ENCODE assay signal across 23 cellular contexts in the genomic region with DNA sequence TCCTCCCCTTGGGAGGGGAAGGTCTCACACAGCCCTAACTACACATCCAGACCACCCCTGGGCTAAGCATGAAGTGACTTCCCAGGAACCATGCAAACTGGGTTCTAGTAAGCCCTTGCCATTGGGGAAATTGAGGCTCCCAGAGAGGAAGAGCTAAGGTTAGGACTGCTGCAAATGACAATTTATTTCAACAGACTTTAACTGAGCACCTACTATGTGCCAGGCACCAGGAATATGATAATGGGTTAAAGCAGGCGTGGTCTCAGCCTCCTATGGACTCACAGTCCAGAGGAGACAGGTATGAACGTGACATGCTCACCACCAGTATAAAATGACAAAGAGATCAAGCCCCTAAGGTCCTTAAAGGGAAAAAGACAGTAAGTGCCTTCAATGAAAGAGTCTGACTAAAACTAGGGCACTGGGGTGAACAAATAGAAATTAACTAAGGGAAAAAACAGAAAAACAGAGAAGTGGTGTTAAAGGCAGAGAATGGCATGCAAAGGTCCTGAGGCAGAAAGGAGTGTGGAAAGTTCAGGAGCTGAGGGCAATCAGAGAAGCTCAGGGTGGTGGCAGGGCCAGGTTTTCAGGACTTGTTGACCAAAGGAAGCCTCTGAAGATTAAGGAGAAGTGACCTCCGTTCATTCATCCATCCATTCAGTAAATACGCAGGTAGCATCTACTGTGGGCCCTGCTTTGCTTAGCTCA. TPM values are rescaled to one million over a fixed set of nuclear protein-coding genes. Genes with fewer than 3 reads are reported as not detected.
A peak's percentile ranks its signal among the peaks of the same experiment; 100 is the strongest.
DNase-seq lines count a peak whose midpoint lies in the region; ATAC-seq, FAIRE-seq and TF ChIP-seq lines count a peak whose summit lies in the region.
"Had no signal": no experiment of that assay in that cellular context is flagged by ENCODE, and none has a peak within 500 bp of the region (broad histone marks: within the 10 kb centered on the region; RNA-seq: fewer than 3 reads in every experiment).

No MANE protein-coding gene starts in this region.

- H3K27me3 ChIP-seq in mammary epithelial cell (ENCODE audit: insufficient read depth, low read length) (no peaks in the 10 kb centered on the region), HepG2 (ENCODE audit: control insufficient read depth in 1 of 2, insufficient read depth in 2 of 2, low read length in 2 of 2) (peaks cover 2 to 10% of the 10 kb centered on the region in 2 experiments; a peak in 3 of 5 replicates), right lobe of liver (no peaks in the 10 kb centered on the region), H1 (replicated peaks in 1 of 4; ENCODE audit: control insufficient read depth in 3 of 4, extremely low read depth in 1 of 4, insufficient read depth in 3 of 4, low read length in 3 of 4) (no peaks in the 10 kb centered on the region)
- H3K27me3 ChIP-seq: BLaER1 treated with 17β-estradiol and CSF1 and Interleukin-3, amounts not matched to agents 10 nM and 100 nM had no signal

- no peaks in the 10 kb centered on the region for H3K23me2 ChIP-seq in H1 (ENCODE audit: low read depth, low read length)

- no peak overlapping the region for H3K27ac Mint-ChIP-seq in MCF 10A (ENCODE audit: low read depth, unreplicated experiment)
- no peak overlapping the region for H3K27ac Mint-ChIP-seq in activated CD4-positive, alpha-beta memory T cell treated with anti-CD3 and anti-CD28 coated beads for 36 hours
- H3K27ac Mint-ChIP-seq: B cell; CD4-positive, alpha-beta T cell; CD8-positive, alpha-beta T cell had no signal

- H3K18ac ChIP-seq in H1 (ENCODE audit: extremely low read depth, low read length): no peak overlapping the region; the same call in 1 of the 2 replicates

- TF ChIP-seq EP300 in HepG2 (IDR thresholded peaks at IDR 0.05; ENCODE audit: low read depth in 2 of 2, low read length in 2 of 2) (no peak), HepG2 (CRISPR knock-in tag; IDR thresholded peaks at IDR 0.05; ENCODE audit: borderline replicate concordance) (no peak), H1 (IDR thresholded peaks at IDR 0.05; ENCODE audit: borderline replicate concordance in 1 of 2, low read depth in 2 of 2, low read length in 2 of 2) (no peak)

- BruUV-seq in mammary epithelial cell (replicated peaks; lab: Mats Ljungman, UMichigan): TSS peak; percentile 78
- no TSS peak for BruUV-seq in MCF 10A (replicated peaks; lab: Mats Ljungman, UMichigan)
- no TSS peak for BruUV-seq in HepG2 (replicated peaks; lab: Mats Ljungman, UMichigan)

- 91% methylated on average over 4 of the region's 4 CpGs for WGBS in mammary epithelial cell (ENCODE audit: low coverage, missing lambda C conversion rate)
- WGBS in HepG2 (ENCODE audit: low lambda C conversion rate): 14% methylated on average over 3 of the region's 4 CpGs
- WGBS in right lobe of liver (ENCODE audit: insufficient coverage, low coverage, low lambda C conversion rate, missing lambda C conversion rate): 78% methylated on average over 2 of the region's 4 CpGs
- WGBS in H1 (ENCODE audit: extremely low coverage in 1 of 2, insufficient coverage in 1 of 2, insufficient read length in 1 of 2, insufficient replicate concordance in 2 of 2, low coverage in 1 of 2, low lambda C conversion rate in 2 of 2, missing lambda C conversion rate in 1 of 2), 2 experiments: 87% methylated on average over 4 of the region's 4 CpGs; no CpG with 5 or more reads in 1 of the 2 experiments

- H2AK5ac ChIP-seq in H1 (ENCODE audit: low read depth, low read length): no peak overlapping the region; the same call in 1 of the 2 replicates

- H4K20me1 ChIP-seq in mammary epithelial cell (ENCODE audit: insufficient read depth, low read length) (no peaks in the 10 kb centered on the region), HepG2 (ENCODE audit: insufficient read depth, low read length) (no peaks in the 10 kb centered on the region), H1 (replicated peaks in 1 of 2; ENCODE audit: control insufficient read depth in 1 of 2, insufficient read depth in 2 of 2, low read length in 2 of 2) (no peaks in the 10 kb centered on the region)
- H4K20me1 ChIP-seq: BLaER1 treated with 17β-estradiol and CSF1 and Interleukin-3, amounts not matched to agents 10 nM and 100 nM had no signal

- H3K9ac ChIP-seq in mammary epithelial cell (ENCODE audit: insufficient read depth, low read length) (no peak overlapping the region), HepG2 (ENCODE audit: insufficient read depth, low read depth, low read length) (no peak overlapping the region), H1 (replicated peaks in 1 of 4; ENCODE audit: extremely low read depth in 1 of 4, low read depth in 3 of 4, low read length in 3 of 4) (no peak overlapping the region)
- H3K9ac ChIP-seq: BLaER1 treated with 17β-estradiol and CSF1 and Interleukin-3, amounts not matched to agents 10 nM and 100 nM had no signal

- CTCF ChIA-PET in mammary epithelial cell (lab: Charles Lee; ENCODE audit: low non-redundant PET) (no interaction called here), MCF 10A (lab: Yijun Ruan, JAX) (interaction anchor here (0.8 kb wide), 1 partner anchor 410 kb away, joined by 3 read pairs; no protein-coding TSS in a partner anchor), HepG2 (lab: Yijun Ruan, JAX; ENCODE audit: low intra/inter-chr PET ratio, low total read pairs) (no interaction called here), H1 (lab: Charles Lee; ENCODE audit: partially characterized antibody) (interaction anchor here (0.6 to 1.3 kb wide), 3 partner anchors 11 to 949 kb away, joined by 3 to 5 read pairs (median 4); no protein-coding TSS in a partner anchor)
- CTCF ChIA-PET in activated CD4-positive, alpha-beta memory T cell treated with anti-CD3 and anti-CD28 coated beads for 36 hours (lab: Charles Lee): no interaction called here

- no peak overlapping the region for H2BK120ac ChIP-seq in H1 (replicated peaks; ENCODE audit: low read depth, low read length)

- intact Hi-C loops in mammary epithelial cell (cut with micrococcal nuclease) (no loop called here), MCF 10A (cut with micrococcal nuclease) (no loop called here), HepG2 (cut with micrococcal nuclease; ENCODE audit: unreplicated experiment) (no loop called here), right lobe of liver (cut with DNase I) (no loop called here)
- intact Hi-C loops in activated CD4-positive, alpha-beta memory T cell treated with anti-CD3 and anti-CD28 coated beads for 36 hours (cut with micrococcal nuclease): no loop called here

- no peak overlapping the region for H4K5ac ChIP-seq in H1 (ENCODE audit: insufficient read length, low read depth, low read length)

- H3K4me3 ChIP-seq in mammary epithelial cell (replicated peaks in 1 of 3; ENCODE audit: insufficient read depth in 1 of 3, low read depth in 2 of 3, low read length in 3 of 3): no peak overlapping the region
- H3K4me3 ChIP-seq in HepG2 (replicated peaks in 1 of 3; ENCODE audit: insufficient read depth in 1 of 3, low read depth in 2 of 3, low read length in 3 of 3): no peak overlapping the region
- H3K4me3 ChIP-seq in right lobe of liver: no peak overlapping the region
- no peak overlapping the region for H3K4me3 ChIP-seq in H1 (ENCODE audit: extremely low read depth in 1 of 4, insufficient read depth in 2 of 4, low read depth in 3 of 4, low read length in 4 of 4)
- H3K4me3 ChIP-seq: A549; BLaER1 treated with 17β-estradiol and CSF1 and Interleukin-3, amounts not matched to agents 10 nM and 100 nM had no signal

- in situ Hi-C loops in mammary epithelial cell (cut with MboI; ENCODE audit: low sequenced_read_pairs in 2 of 2) (loop anchor here in 1 of 2 donors (25.0 kb wide), 1 partner anchor 1054 kb away; no protein-coding TSS in a partner anchor), HepG2 (cut with HindIII; ENCODE audit: extremely low pct_ligation_motif_present, low pct_unique_long_range_greater_than_20kb) (loop anchor here (25.0 kb wide), 1 partner anchor 1054 kb away; no protein-coding TSS in a partner anchor)

- H3K9me3 ChIP-seq in mammary epithelial cell (replicated peaks; ENCODE audit: insufficient read depth, low read length) (no peaks in the 10 kb centered on the region), HepG2 (ENCODE audit: low read length) (no peaks in the 10 kb centered on the region), right lobe of liver (no peaks in the 10 kb centered on the region), H1 (ENCODE audit: insufficient read depth in 2 of 2, low read depth in 1 of 2, low read length in 1 of 2) (no peaks in the 10 kb centered on the region)
- H3K9me3 ChIP-seq: A549, Caco-2 had no signal

- H2BK12ac ChIP-seq in H1 (ENCODE audit: low read depth, low read length): no peak overlapping the region

- no peaks in the 10 kb centered on the region for H3K36me3 Mint-ChIP-seq in MCF 10A (ENCODE audit: insufficient read depth, unreplicated experiment)
- H3K36me3 Mint-ChIP-seq in activated CD4-positive, alpha-beta memory T cell treated with anti-CD3 and anti-CD28 coated beads for 36 hours: no peaks in the 10 kb centered on the region
- H3K36me3 Mint-ChIP-seq: CD8-positive, alpha-beta T cell had no signal

- peaks cover 3% of the 10 kb centered on the region for H3K4me1 ChIP-seq in mammary epithelial cell (ENCODE audit: insufficient read depth, low read length)
- peaks cover 9% of the 10 kb centered on the region for H3K4me1 ChIP-seq in HepG2 (ENCODE audit: insufficient read depth, low read length)
- H3K4me1 ChIP-seq in right lobe of liver: no peaks in the 10 kb centered on the region
- H3K4me1 ChIP-seq in H1 (replicated peaks in 1 of 4; ENCODE audit: control insufficient read depth in 3 of 4, insufficient read depth in 4 of 4, low read length in 3 of 4): peaks cover 0 to 7% (median 2%) of the 10 kb centered on the region in 4 experiments; a peak in 5 of 7 replicates
- H3K4me1 ChIP-seq: A549; BLaER1 treated with 17β-estradiol and CSF1 and Interleukin-3, amounts not matched to agents 10 nM and 100 nM; Caco-2 had no signal

- no peak overlapping the region for H2BK20ac ChIP-seq in H1 (ENCODE audit: low read length)

- no peak overlapping the region for H4K8ac ChIP-seq in H1 (ENCODE audit: extremely low read depth, insufficient read depth, low read length)

- no peak overlapping the region for H3K27ac ChIP-seq in mammary epithelial cell (ENCODE audit: insufficient read depth, low read depth, low read length)
- H3K27ac ChIP-seq in HepG2 (ENCODE audit: extremely low read length, insufficient read depth, low read length): no peak overlapping the region
- no peak overlapping the region for H3K27ac ChIP-seq in right lobe of liver
- H3K27ac ChIP-seq in H1 (ENCODE audit: low read depth, low read length): no peak overlapping the region
- H3K27ac ChIP-seq: 22Rv1; A549; BLaER1 treated with 17β-estradiol and CSF1 and Interleukin-3, amounts not matched to agents 10 nM and 100 nM; C4-2B had no signal

- H3K4me3 Mint-ChIP-seq in MCF 10A (ENCODE audit: unreplicated experiment): no peak overlapping the region
- no peak overlapping the region for H3K4me3 Mint-ChIP-seq in activated CD4-positive, alpha-beta memory T cell treated with anti-CD3 and anti-CD28 coated beads for 36 hours
- H3K4me3 Mint-ChIP-seq: B cell; CD4-positive, alpha-beta T cell; CD8-positive, alpha-beta T cell had no signal

- H3K79me1 ChIP-seq in H1 (ENCODE audit: low read depth, low read length): no peaks in the 10 kb centered on the region

- H2AFZ ChIP-seq in mammary epithelial cell (ENCODE audit: low read depth, low read length) (no peak overlapping the region), HepG2 (ENCODE audit: low read length) (no peak overlapping the region), H1 (ENCODE audit: low read length) (no peak overlapping the region)

- dilution Hi-C loops in mammary epithelial cell (cut with HindIII; ENCODE audit: low sequenced_read_pairs): no loop called here

- no peaks in the 10 kb centered on the region for H3K36me3 ChIP-seq in mammary epithelial cell (ENCODE audit: insufficient read depth, low read length)
- H3K36me3 ChIP-seq in HepG2 (replicated peaks in 1 of 2; ENCODE audit: control insufficient read depth in 1 of 2, insufficient read depth in 2 of 2, low read length in 2 of 2): no peaks in the 10 kb centered on the region
- no peaks in the 10 kb centered on the region for H3K36me3 ChIP-seq in right lobe of liver
- no peaks in the 10 kb centered on the region for H3K36me3 ChIP-seq in H1 (ENCODE audit: control insufficient read depth in 2 of 4, insufficient read depth in 4 of 4, low read length in 3 of 4)
- H3K36me3 ChIP-seq: BLaER1 treated with 17β-estradiol and CSF1 and Interleukin-3, amounts not matched to agents 10 nM and 100 nM had no signal

- DNase-seq in mammary epithelial cell (no peak), MCF 10A (ENCODE audit: unreplicated experiment) (no peak), HepG2 (ENCODE audit: low spot score) (no peak), right lobe of liver (no peak), H1 (ENCODE audit: low read depth in 1 of 2, low spot score in 2 of 2) (no peak)
- DNase-seq in activated CD4-positive, alpha-beta memory T cell treated with anti-CD3 and anti-CD28 coated beads for 36 hours: no peak
- DNase-seq in stimulated activated CD4-positive, alpha-beta T cell treated with anti-CD3 and anti-CD28 coated beads, Interleukin-4, amount 100 ng/mL, for 24 hours: no peak
- DNase-seq: AML-193; Caco-2; Calu3; CD4-positive, alpha-beta T cell; CD8-positive, alpha-beta T cell; DMS79 treated with DMSO at 0.1 percent for 48 hours; GF-D8 had no signal

- H3K56ac ChIP-seq in H1 (replicated peaks; ENCODE audit: insufficient read length, low read depth, low read length): no peak overlapping the region

- TF ChIP-seq POLR2A in HepG2 (IDR thresholded peaks at IDR 0.05; ENCODE audit: insufficient read depth in 1 of 2, low read depth in 2 of 2, low read length in 2 of 2) (no peak), right lobe of liver (IDR thresholded peaks at IDR 0.05) (no peak), H1 (IDR thresholded peaks at IDR 0.05; ENCODE audit: control extremely low read depth in 1 of 2, low read depth in 2 of 2, low read length in 2 of 2) (no peak)

- no peak for ATAC-seq in HepG2
- no peak for ATAC-seq in right lobe of liver
- ATAC-seq: A549; CD8-positive, alpha-beta T cell had no signal

- no peak overlapping the region for H2BK5ac ChIP-seq in H1 (ENCODE audit: low read depth, low read length)

- H3K23ac ChIP-seq in H1 (ENCODE audit: insufficient read length): no peak overlapping the region

- H3K27me3 Mint-ChIP-seq in MCF 10A (ENCODE audit: insufficient read depth, unreplicated experiment): peaks cover 14% of the 10 kb centered on the region
- no peaks in the 10 kb centered on the region for H3K27me3 Mint-ChIP-seq in activated CD4-positive, alpha-beta memory T cell treated with anti-CD3 and anti-CD28 coated beads for 36 hours

- TF ChIP-seq RAD21 in HepG2 (CRISPR knock-in tag; IDR thresholded peaks at IDR 0.05) (no peak), H1 (IDR thresholded peaks at IDR 0.05 in 1 of 2, conservative IDR thresholded peaks at IDR 0.05 in 1 of 2; ENCODE audit: low read depth in 2 of 2, low read length in 2 of 2) (no peak)

- H3K4me2 ChIP-seq in mammary epithelial cell (ENCODE audit: insufficient read depth, low read depth, low read length) (no peak overlapping the region), HepG2 (ENCODE audit: low read depth, low read length) (no peak overlapping the region), H1 (ENCODE audit: insufficient read depth in 1 of 2, low read depth in 2 of 2, low read length in 2 of 2) (no peak overlapping the region)
- H3K4me2 ChIP-seq: A549; BLaER1 treated with 17β-estradiol and CSF1 and Interleukin-3, amounts not matched to agents 10 nM and 100 nM had no signal

- H3K4me1 Mint-ChIP-seq in MCF 10A (ENCODE audit: insufficient read depth, unreplicated experiment): peaks cover 7% of the 10 kb centered on the region
- no peaks in the 10 kb centered on the region for H3K4me1 Mint-ChIP-seq in activated CD4-positive, alpha-beta memory T cell treated with anti-CD3 and anti-CD28 coated beads for 36 hours (ENCODE audit: low read depth)
- H3K4me1 Mint-ChIP-seq: B cell had no signal

- H3K79me2 ChIP-seq in mammary epithelial cell (ENCODE audit: insufficient read depth, low read length) (no peaks in the 10 kb centered on the region), HepG2 (ENCODE audit: insufficient read depth, low read length) (no peaks in the 10 kb centered on the region), H1 (ENCODE audit: control insufficient read depth in 1 of 2, insufficient read depth in 2 of 2, low read length in 2 of 2) (no peaks in the 10 kb centered on the region)

- POLR2A ChIA-PET in MCF 10A (lab: Yijun Ruan, JAX): interaction anchor here (0.7 kb wide), 1 partner anchor 285 kb away, joined by 3 read pairs; no protein-coding TSS in a partner anchor
- POLR2A ChIA-PET in HepG2 (lab: Yijun Ruan, JAX): no interaction called here
- POLR2A ChIA-PET in H1 (lab: Charles Lee; ENCODE audit: partially characterized antibody): no interaction called here
- POLR2A ChIA-PET in activated CD4-positive, alpha-beta memory T cell treated with anti-CD3 and anti-CD28 coated beads for 36 hours (lab: Charles Lee): no interaction called here

- no peak overlapping the region for H3K4ac ChIP-seq in H1 (replicated peaks; ENCODE audit: insufficient read length, low read depth, low read length)

- no peak for TF ChIP-seq CTCF in mammary epithelial cell (conservative IDR thresholded peaks at IDR 0.05 in 1 of 2, IDR thresholded peaks at IDR 0.05 in 1 of 2; ENCODE audit: extremely low read depth in 1 of 2, insufficient read depth in 1 of 2, low read depth in 1 of 2, low read length in 2 of 2)
- no peak for TF ChIP-seq CTCF in MCF 10A (IDR thresholded peaks at IDR 0.05; ENCODE audit: unreplicated experiment)
- no peak for TF ChIP-seq CTCF in HepG2 (CRISPR knock-in tag; IDR thresholded peaks at IDR 0.05)
- no peak for TF ChIP-seq CTCF in right lobe of liver (IDR thresholded peaks at IDR 0.05)
- no peak for TF ChIP-seq CTCF in H1 (IDR thresholded peaks at IDR 0.05; ENCODE audit: control extremely low read depth in 1 of 3, insufficient read depth in 1 of 3, low read depth in 1 of 3, low read length in 3 of 3)

- H3K14ac ChIP-seq in H1 (ENCODE audit: insufficient read length): no peak overlapping the region

- H3K9me3 Mint-ChIP-seq in MCF 10A (ENCODE audit: unreplicated experiment): no peaks in the 10 kb centered on the region
- no peaks in the 10 kb centered on the region for H3K9me3 Mint-ChIP-seq in activated CD4-positive, alpha-beta memory T cell treated with anti-CD3 and anti-CD28 coated beads for 36 hours
- H3K9me3 Mint-ChIP-seq: CD4-positive, alpha-beta T cell had no signal

- no peak for FAIRE-seq in HepG2 (lab: Jason Lieb, UNC)
- FAIRE-seq in H1 (lab: Jason Lieb, UNC): no peak
- FAIRE-seq: A549, D721Med, G401.6, GM12891, GM19239 had no signal

- no peak overlapping the region for H4K91ac ChIP-seq in H1 (replicated peaks; ENCODE audit: insufficient read length, low read length)

- H2BK15ac ChIP-seq in H1 (ENCODE audit: low read length): 0 out of 2 replicates have a peak overlapping the region, but pooled peaks have one; percentile 31

RNA-seq across cellular contexts. Expression of a gene that starts 14.4 kb away (rescaled TPM):
- total RNA-seq in mammary epithelial cell (10 to 100 TPM in 1 of 2 donors, 1 to 10 TPM in 1; 1.5 to 14.0 TPM), MCF 10A (2022) (3.9 and 5.7 TPM in 2 replicates), HepG2 (2016; rRNA removed; fragmentation: Illumina TruSeq; extraction: Trizol) (not detected in 2 replicates), right lobe of liver (under 1 TPM; 0.10 to 0.77 (median 0.46) TPM)
- polyA plus RNA-seq in mammary epithelial cell (7.2 TPM), HepG2 (2011; rRNA removed) (0.01 and 0.09 TPM in 2 replicates), H1 (2011; rRNA removed) (3.1 and 5.0 TPM in 2 replicates)
- polyA minus RNA-seq in mammary epithelial cell: 5.8 TPM
- total RNA-seq in HepG2 (2016; cell fraction: cytosol; rRNA removed; fragmentation: Illumina TruSeq; extraction: Trizol; ENCODE audit: low read depth): not detected in 2 replicates
- total RNA-seq in HepG2 (2016; cell fraction: insoluble cytoplasmic fraction; rRNA removed; fragmentation: Illumina TruSeq; extraction: Trizol): 0.02 TPM in 1 of 2 replicates, not detected in the other
- not detected in 2 replicates for total RNA-seq in HepG2 (2016; cell fraction: membrane; rRNA removed; fragmentation: Illumina TruSeq; extraction: Trizol)
- total RNA-seq in HepG2 (2016; cell fraction: nucleus; rRNA removed; fragmentation: Illumina TruSeq; extraction: Trizol): not detected in 2 replicates
- polyA plus RNA-seq in HepG2 (2011; cell fraction: cytosol; rRNA removed): 0.01 and 0.03 TPM in 2 replicates
- 0.03 and 0.05 TPM in 2 replicates for polyA plus RNA-seq in HepG2 (2011; cell fraction: nucleus; rRNA removed)
- polyA plus RNA-seq in HepG2 (2012): 0.03 and 0.04 TPM in 2 replicates
- polyA plus RNA-seq in HepG2 (2016; cell fraction: cytosol; fragmentation: Illumina TruSeq; extraction: Trizol; ENCODE audit: low read depth): not detected in 2 replicates
- not detected in 2 replicates for polyA plus RNA-seq in HepG2 (2016; cell fraction: insoluble cytoplasmic fraction; fragmentation: Illumina TruSeq; extraction: Trizol; ENCODE audit: low read depth)
- not detected in 2 replicates for polyA plus RNA-seq in HepG2 (2016; cell fraction: membrane; fragmentation: Illumina TruSeq; extraction: Trizol; ENCODE audit: low read depth)
- polyA plus RNA-seq in HepG2 (2016; cell fraction: nucleus; fragmentation: Illumina TruSeq; extraction: Trizol; ENCODE audit: insufficient read depth, low read depth): 0.11 TPM in 1 of 2 replicates, not detected in the other
- polyA minus RNA-seq in HepG2 (2011; rRNA and poly(A)+ RNA removed; ENCODE audit: low replicate concordance): 0.44 and 10.0 TPM in 2 replicates
- polyA minus RNA-seq in HepG2 (2011; cell fraction: cytosol; rRNA and poly(A)+ RNA removed): not detected in 2 replicates
- polyA minus RNA-seq in HepG2 (2011; cell fraction: nucleus; rRNA and poly(A)+ RNA removed): under 0.01 and 0.13 TPM in 2 replicates
- total RNA-seq in H1 (2021; fragmentation: NEBNext Ultra II Directional; extraction: Animal tissue kit (Norgen Biotek cat#: 25700)): 4.9 and 5.2 TPM in 2 replicates
- polyA plus RNA-seq in H1 (2011; cell fraction: cytosol; rRNA removed): 2.5 TPM
- 5.9 TPM for polyA plus RNA-seq in H1 (2011; cell fraction: nucleus; rRNA removed)
- polyA plus RNA-seq in H1 (2012, experiment 1 of 2): 2.5 to 3.7 TPM (median 3.4 TPM) in 4 replicates
- 1.8 TPM for polyA plus RNA-seq in H1 (2012, experiment 2 of 2)
- polyA plus RNA-seq in H1 (2013, experiment 1 of 2): 2.8 TPM
- 3.1 TPM for polyA plus RNA-seq in H1 (2013, experiment 2 of 2)
- polyA minus RNA-seq in H1 (2011; rRNA and poly(A)+ RNA removed): 2.0 and 3.1 TPM in 2 replicates
- polyA minus RNA-seq in H1 (2011; cell fraction: cytosol; rRNA and poly(A)+ RNA removed): 5.6 TPM
- polyA minus RNA-seq in H1 (2011; cell fraction: nucleus; rRNA and poly(A)+ RNA removed): 3.3 TPM
- total RNA-seq in activated CD4-positive, alpha-beta memory T cell treated with anti-CD3 and anti-CD28 coated beads for 36 hours: under 1 TPM in 1 of 2 experiments, not detected in 1; 0.07 TPM

Comparison
In these comparisons a context has a peak if more than half of its experiments do, and no peak if none do; other contexts are left out.
1. CTCF ChIA-PET loops: an anchor here in MCF 10A (0.8 kb wide) and H1 (0.6 to 1.3 kb wide); none called in mammary epithelial cell, HepG2 and activated CD4-positive, alpha-beta memory T cell treated with anti-CD3 and anti-CD28 coated beads for 36 hours.